ENCODE assay signal across 12 cellular contexts in the genomic region with DNA sequence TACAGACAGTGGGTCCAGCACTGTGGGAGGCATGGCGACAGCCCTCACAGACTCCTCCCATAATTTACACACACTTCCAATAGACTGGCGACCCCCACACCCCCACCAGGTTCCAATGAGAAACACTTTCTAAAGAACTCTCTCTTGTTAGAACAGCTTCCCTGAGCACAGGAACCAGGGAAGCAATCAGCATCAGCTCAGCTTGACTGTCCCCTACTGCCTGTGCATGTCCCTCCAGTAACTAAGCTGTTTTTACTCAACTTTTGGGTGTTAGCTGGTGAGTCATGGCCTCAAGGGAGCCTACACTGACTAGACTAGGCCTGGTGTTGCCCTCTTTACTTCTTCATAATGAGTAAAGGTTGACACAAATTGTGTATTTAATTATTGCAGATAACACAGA. TPM values are rescaled to one million over a fixed set of nuclear protein-coding genes. Genes with fewer than 3 reads are reported as not detected.
A peak's percentile ranks its signal among the peaks of the same experiment; 100 is the strongest.
DNase-seq lines count a peak whose midpoint lies in the region; ATAC-seq and TF ChIP-seq lines count a peak whose summit lies in the region.
"Had no signal": no experiment of that assay in that cellular context is flagged by ENCODE, and none has a peak within 500 bp of the region (broad histone marks: within the 10 kb centered on the region; RNA-seq: fewer than 3 reads in every experiment).

No MANE protein-coding gene starts in this region.

- H3K27me3 Mint-ChIP-seq in MCF 10A (ENCODE audit: insufficient read depth, unreplicated experiment): no peaks in the 10 kb centered on the region
- H3K27me3 Mint-ChIP-seq in stimulated activated naive B cell treated with anti-CD40 and anti-IgM and Interleukin-4, amounts not matched to agents 10 μg/mL and 1 μg/mL and 100 μg/mL, for 72 hours: no peaks in the 10 kb centered on the region

- BruUV-seq in MCF 10A (replicated peaks; lab: Mats Ljungman, UMichigan): no TSS peak

- H3K36me3 ChIP-seq in breast epithelium: no peaks in the 10 kb centered on the region
- H3K36me3 ChIP-seq in adipocyte (ENCODE audit: control insufficient read depth, insufficient read depth, low read length, severe bottlenecking): no peaks in the 10 kb centered on the region
- no peaks in the 10 kb centered on the region for H3K36me3 ChIP-seq in right lobe of liver
- H3K36me3 ChIP-seq: colonic mucosa had no signal

- H3K4me1 ChIP-seq in breast epithelium: no peaks in the 10 kb centered on the region
- peaks cover 4% of the 10 kb centered on the region for H3K4me1 ChIP-seq in adipocyte (ENCODE audit: control insufficient read depth, insufficient read depth, low read length)
- H3K4me1 ChIP-seq in right lobe of liver: no peaks in the 10 kb centered on the region
- H3K4me1 ChIP-seq: colonic mucosa had no signal

- no peak overlapping the region for H3K27ac Mint-ChIP-seq in MCF 10A (ENCODE audit: low read depth, unreplicated experiment)
- peak overlapping the region; percentile 95 for H3K27ac Mint-ChIP-seq in stimulated activated naive B cell treated with anti-CD40 and anti-IgM and Interleukin-4, amounts not matched to agents 10 μg/mL and 1 μg/mL and 100 μg/mL, for 72 hours

- no peaks in the 10 kb centered on the region for H3K4me1 Mint-ChIP-seq in MCF 10A (ENCODE audit: insufficient read depth, unreplicated experiment)
- H3K4me1 Mint-ChIP-seq in stimulated activated naive B cell treated with anti-CD40 and anti-IgM and Interleukin-4, amounts not matched to agents 10 μg/mL and 1 μg/mL and 100 μg/mL, for 72 hours: peaks cover 51 to 98% of the 10 kb centered on the region in 2 donors

- WGBS in right lobe of liver (ENCODE audit: insufficient coverage, low coverage, low lambda C conversion rate, missing lambda C conversion rate): 100% methylated on average over 1 of the region's 2 CpGs

- no peaks in the 10 kb centered on the region for H3K36me3 Mint-ChIP-seq in MCF 10A (ENCODE audit: insufficient read depth, unreplicated experiment)
- H3K36me3 Mint-ChIP-seq in stimulated activated naive B cell treated with anti-CD40 and anti-IgM and Interleukin-4, amounts not matched to agents 10 μg/mL and 1 μg/mL and 100 μg/mL, for 72 hours: peaks cover 15 to 19% of the 10 kb centered on the region in 2 donors

- CTCF ChIA-PET in MCF 10A (lab: Yijun Ruan, JAX): interaction anchor here (1.5 to 2.4 kb wide), 3 partner anchors 16 to 179 kb away, joined by 3 to 10 read pairs (median 5); no protein-coding TSS in a partner anchor

- POLR2A ChIA-PET in MCF 10A (lab: Yijun Ruan, JAX): interaction anchor here (1.2 kb wide), 1 partner anchor 8 kb away, joined by 3 read pairs; no protein-coding TSS in a partner anchor

- H3K4me3 ChIP-seq in breast epithelium (no peak overlapping the region), adipocyte (ENCODE audit: low read length) (no peak overlapping the region), right lobe of liver (no peak overlapping the region)
- H3K4me3 ChIP-seq: colonic mucosa, lung had no signal

- ATAC-seq in HG03442 (IDR thresholded peaks at IDR 0.05; ENCODE audit: unreplicated experiment) (peak; percentile 20), right lobe of liver (no peak)
- ATAC-seq in stimulated activated naive B cell treated with anti-CD40 and anti-IgM and Interleukin-4, amounts not matched to agents 10 μg/mL and 1 μg/mL and 100 μg/mL, for 72 hours (replicated peaks): peak; percentile 57 to 60

- TF ChIP-seq CTCF in MCF 10A (IDR thresholded peaks at IDR 0.05; ENCODE audit: unreplicated experiment) (no peak), breast epithelium (IDR thresholded peaks at IDR 0.05) (no peak), right lobe of liver (IDR thresholded peaks at IDR 0.05) (no peak)

- H3K4me3 Mint-ChIP-seq in MCF 10A (ENCODE audit: unreplicated experiment): no peak overlapping the region
- H3K4me3 Mint-ChIP-seq in stimulated activated naive B cell treated with anti-CD40 and anti-IgM and Interleukin-4, amounts not matched to agents 10 μg/mL and 1 μg/mL and 100 μg/mL, for 72 hours: peak overlapping the region; percentile 76 to 88

- DNase-seq in MCF 10A (ENCODE audit: unreplicated experiment) (peak; percentile 30), breast epithelium (ENCODE audit: low spot score in 2 of 2) (no peak), adipocyte (ENCODE audit: low read depth) (peak; percentile 51), right lobe of liver (no peak), DMS 273 (lab: John Stamatoyannopoulos, UW; ENCODE audit: unreplicated experiment) (no peak), NCI-H345 (lab: John Stamatoyannopoulos, UW) (no peak)
- DNase-seq in stimulated activated naive B cell treated with anti-CD40 and anti-IgM and Interleukin-4, amounts not matched to agents 10 μg/mL and 1 μg/mL and 100 μg/mL, for 72 hours: peak; percentile 81
- DNase-seq: C1 segment of cervical spinal cord, colonic mucosa, NCI-H1694 had no signal

- H3K9me3 Mint-ChIP-seq in MCF 10A (ENCODE audit: unreplicated experiment): no peaks in the 10 kb centered on the region
- H3K9me3 Mint-ChIP-seq in stimulated activated naive B cell treated with anti-CD40 and anti-IgM and Interleukin-4, amounts not matched to agents 10 μg/mL and 1 μg/mL and 100 μg/mL, for 72 hours: peaks cover 8 to 11% of the 10 kb centered on the region in 2 donors

- H3K27me3 ChIP-seq in breast epithelium: no peaks in the 10 kb centered on the region
- no peaks in the 10 kb centered on the region for H3K27me3 ChIP-seq in adipocyte (replicated peaks; ENCODE audit: control insufficient read depth, insufficient read depth, low read length)
- no peaks in the 10 kb centered on the region for H3K27me3 ChIP-seq in right lobe of liver
- H3K27me3 ChIP-seq: colonic mucosa had no signal

- H3K9me3 ChIP-seq in breast epithelium: no peaks in the 10 kb centered on the region
- H3K9me3 ChIP-seq in adipocyte (ENCODE audit: control insufficient read depth, low read length): no peaks in the 10 kb centered on the region
- H3K9me3 ChIP-seq in right lobe of liver: no peaks in the 10 kb centered on the region
- H3K9me3 ChIP-seq: colonic mucosa had no signal

- no peak overlapping the region for H3K9ac ChIP-seq in adipocyte (ENCODE audit: low read length)

- H3K27ac ChIP-seq in breast epithelium: no peak overlapping the region
- no peak overlapping the region for H3K27ac ChIP-seq in right lobe of liver
- H3K27ac ChIP-seq: colonic mucosa had no signal

- intact Hi-C loops in MCF 10A (cut with micrococcal nuclease): no loop called here
- intact Hi-C loops in breast epithelium (cut with DNase I; ENCODE audit: low total_unique reads): no loop called here
- intact Hi-C loops in right lobe of liver (cut with DNase I): no loop called here

- no peak for TF ChIP-seq POLR2A in breast epithelium (IDR thresholded peaks at IDR 0.05)
- TF ChIP-seq POLR2A in right lobe of liver (IDR thresholded peaks at IDR 0.05): no peak

RNA-seq across cellular contexts. Expression of a gene that starts 32.6 kb away (rescaled TPM):
- total RNA-seq in MCF 10A (2022): 28.1 and 29.0 TPM in 2 replicates
- total RNA-seq in breast epithelium: 10 to 100 TPM; 31.1 to 39.7 (median 35.4) TPM
- total RNA-seq in right lobe of liver: 10 to 100 TPM; 15.4 to 26.7 (median 20.6) TPM

Comparison
In these comparisons a context has a peak if more than half of its experiments do, and no peak if none do; other contexts are left out.
1. DNase-seq: peak in MCF 10A (single experiment), adipocyte (single experiment) and stimulated activated naive B cell treated with anti-CD40 and anti-IgM and Interleukin-4, amounts not matched to agents 10 μg/mL and 1 μg/mL and 100 μg/mL, for 72 hours (single experiment); none in breast epithelium (0 of 2), right lobe of liver (0 of 3), DMS 273 (single experiment) and NCI-H345 (single experiment).
2. ATAC-seq: peak in HG03442 (single experiment) and stimulated activated naive B cell treated with anti-CD40 and anti-IgM and Interleukin-4, amounts not matched to agents 10 μg/mL and 1 μg/mL and 100 μg/mL, for 72 hours (2 of 2); none in right lobe of liver (0 of 4).